Comparison of ENCODE assay signal across 8 cellular contexts in genomic region chr2:55617160-55618024, GRCh38. TPM values are rescaled to one million over a fixed set of nuclear protein-coding genes. Genes with fewer than 3 reads are reported as not detected.
DNase-seq lines count a peak whose midpoint lies in the region; ATAC-seq and TF ChIP-seq lines count a peak whose summit lies in the region.

Gene PPP4R3B (minus strand): TSS chr2:55617622. CDS start chr2:55617285, 337 bp downstream.

- TF ChIP-seq EP300 in upper lobe of left lung (IDR thresholded peaks at IDR 0.05): peak in 1 of 4 donors; percentile 89

- H3K27me3 ChIP-seq in heart left ventricle (no peaks in the 10 kb centered on the region), upper lobe of left lung (no peaks in the 10 kb centered on the region)

- H3K9me3 ChIP-seq in heart left ventricle (no peaks in the 10 kb centered on the region), upper lobe of left lung (no peaks in the 10 kb centered on the region)

- DNase-seq in NCI-H1417 (lab: John Stamatoyannopoulos, UW): peak; percentile 99 to 100 (median 100)
- peak; percentile 98 to 99 for DNase-seq in SW 1271 (lab: John Stamatoyannopoulos, UW)
- DNase-seq in heart left ventricle: peak; percentile 100
- DNase-seq in pons (ENCODE audit: low spot score): peak; percentile 99
- peak; percentile 99 for DNase-seq in upper lobe of left lung

- H3K36me3 ChIP-seq in heart left ventricle (peaks cover 0 to 41% (median 28%) of the 10 kb centered on the region in 9 donors), upper lobe of left lung (peaks cover 0 to 30% (median 11%) of the 10 kb centered on the region in 4 donors)

- intact Hi-C loops in heart left ventricle (cut with DNase I): loop anchor here in 3 of 10 donors (5.0 to 10.0 kb wide), 4 partner anchors 85 to 335 kb away; partner anchors contain the start of gene CFAP36 (in 2 of the 3)

- H3K4me1 ChIP-seq in heart left ventricle: peaks cover 8 to 56% (median 32%) of the 10 kb centered on the region in 12 donors
- peaks cover 31 to 53% (median 40%) of the 10 kb centered on the region in 4 donors for H3K4me1 ChIP-seq in upper lobe of left lung

- peak; percentile 85 for ATAC-seq in HG02763 (IDR thresholded peaks at IDR 0.05; ENCODE audit: unreplicated experiment)
- ATAC-seq in heart left ventricle: peak; percentile 95 to 97 (median 96)
- peak; percentile 98 to 100 for ATAC-seq in upper lobe of left lung (ENCODE audit: low FRiP score in 2 of 2)

- peak within 1 kb of the TSS; percentile 66 to 98 (median 92) for H3K4me3 ChIP-seq in heart left ventricle
- H3K4me3 ChIP-seq in upper lobe of left lung: peak within 1 kb of the TSS; percentile 76 to 95 (median 94)

- WGBS in adipose tissue, 3 donors: 0 to 1% (median 0%) methylated on average over 80 to 83 of the region's 83 CpGs
- WGBS in heart left ventricle, 4 donors: 0 to 1% (median 0%) methylated on average over 79 to 83 of the region's 83 CpGs
- 0% methylated on average over 54 to 82 of the region's 83 CpGs for WGBS in upper lobe of left lung, 2 donors

- TF ChIP-seq POLR2A in heart left ventricle (IDR thresholded peaks at IDR 0.05): peak; percentile 64 to 94
- TF ChIP-seq POLR2A in upper lobe of left lung (IDR thresholded peaks at IDR 0.05): peak in 3 of 4 donors; percentile 91 to 98 (median 94)

- TF ChIP-seq CTCF in GM12874 (IDR thresholded peaks at IDR 0.05; ENCODE audit: insufficient read depth, low read depth, low read length) (peak; percentile 31; the same call in 1 of the 2 replicates), heart left ventricle (IDR thresholded peaks at IDR 0.05) (peak; percentile 31 to 68 (median 52)), upper lobe of left lung (IDR thresholded peaks at IDR 0.05) (peak; percentile 43 to 95 (median 89))

- H3K27ac ChIP-seq in adipose tissue (ENCODE audit: low read depth, low read length) (peak within 1 kb of the TSS; percentile 93), heart left ventricle (peak within 1 kb of the TSS; percentile 90 to 98 (median 97)), upper lobe of left lung (peak within 1 kb of the TSS; percentile 96 to 99 (median 98))

RNA-seq across cellular contexts. Expression of gene PPP4R3B, which starts in this region (rescaled TPM):
- polyA plus RNA-seq in adipose tissue (10 to 100 TPM; 18.4 to 34.9 (median 22.7) TPM), heart left ventricle (10 to 100 TPM in 1 of 2 donors, 1 to 10 TPM in 1; 9.9 to 17.7 TPM)
- total RNA-seq in heart left ventricle (10 to 100 TPM; 21.0 to 32.4 (median 23.5) TPM), upper lobe of left lung (100 to 1,000 TPM in 1 of 6 donors, 10 to 100 TPM in 5; 37.2 to 117 (median 53.7) TPM)

Comparison
In these comparisons a context has a peak if more than half of its experiments do, and no peak if none do; other contexts are left out.
1. Peak in every context shown above with its lines: DNase-seq, ATAC-seq, H3K4me3 ChIP-seq and H3K27ac ChIP-seq.
2. CTCF ChIP-seq: peak in every context shown above with its lines; median percentile 89 in upper lobe of left lung; 52 in heart left ventricle; 31 in GM12874.